Comparison of ENCODE assay signal across 24 cellular contexts in the genomic region with DNA sequence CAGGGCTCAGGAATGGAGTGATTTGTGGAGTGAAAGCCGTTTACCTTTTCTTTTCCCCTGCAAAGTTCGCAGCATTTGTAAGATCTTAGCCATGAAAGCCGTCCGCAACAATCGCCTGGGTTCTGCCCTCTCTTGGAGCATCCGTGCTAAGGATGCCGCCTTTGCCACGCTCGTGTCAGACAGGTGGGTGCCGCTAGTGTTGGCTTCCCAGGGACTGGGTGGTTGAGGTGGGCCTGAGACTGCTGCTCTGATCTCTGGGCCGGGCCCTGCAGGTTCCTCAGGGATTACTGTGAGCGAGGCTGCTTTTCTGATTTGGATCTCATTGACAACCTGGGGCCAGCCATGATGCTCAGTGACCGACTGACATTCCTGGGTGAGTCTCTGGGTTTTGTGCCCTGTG. TPM values are rescaled to one million over a fixed set of nuclear protein-coding genes. Genes with fewer than 3 reads are reported as not detected.
DNase-seq lines count a peak whose midpoint lies in the region; ATAC-seq, FAIRE-seq and TF ChIP-seq lines count a peak whose summit lies in the region.
"Had no signal": no experiment of that assay in that cellular context is flagged by ENCODE, and none has a peak within 500 bp of the region (broad histone marks: within the 10 kb centered on the region; RNA-seq: fewer than 3 reads in every experiment).

No MANE protein-coding gene starts in this region.

- CTCF ChIA-PET in GM10248 (lab: Yijun Ruan, JAX), result interaction anchor here (1.4 to 13.5 kb wide), 2 partner anchors 7 to 38 kb away, joined by 4 to 87 read pairs; a partner anchor contains a TSS

- H3K27ac ChIP-seq in kidney (ENCODE audit: low read depth in 2 of 2, low read length in 2 of 2), result no peak overlapping the region
- H3K27ac ChIP-seq: A549, C4-2B had no signal

- H3K36me3 ChIP-seq in kidney (ENCODE audit: control insufficient read depth in 1 of 2, insufficient read depth in 2 of 2, low read length in 2 of 2), result peaks cover 32 to 66% of the 10 kb centered on the region in 2 donors

- TF ChIP-seq CTCF in GM10248 (IDR thresholded peaks at IDR 0.05; ENCODE audit: control extremely low read depth, extremely low read depth, low read depth, missing control alignments), result no peak
- TF ChIP-seq CTCF in kidney (IDR thresholded peaks at IDR 0.05; ENCODE audit: borderline replicate concordance, extremely low read depth, insufficient read depth), result no peak

- peaks cover 100% of the 10 kb centered on the region for H3K36me3 Mint-ChIP-seq in stimulated activated effector memory CD8-positive, alpha-beta T cell treated with anti-CD3 and anti-CD28 coated beads, Interleukin-12 subunit alpha, Interleukin-12 subunit beta, amount 100 ng/mL, for 72 hours

- DNase-seq in GM10248 (ENCODE audit: extremely low spot score) (peak; percentile 9), kidney (peak; percentile 62), NCI-H69 (lab: John Stamatoyannopoulos, UW) (no peak), NCI-H1105 (lab: John Stamatoyannopoulos, UW) (no peak)
- DNase-seq in stimulated activated effector memory CD8-positive, alpha-beta T cell treated with anti-CD3 and anti-CD28 coated beads, Interleukin-12 subunit alpha, Interleukin-12 subunit beta, amount 100 ng/mL, for 72 hours (ENCODE audit: low spot score in 2 of 2), result no peak
- DNase-seq: 8988T; ACHN; AML-193; BE2C; CD4-positive, CD25-positive, alpha-beta regulatory T cell; CD8-positive, alpha-beta memory T cell; DMS 273 treated with DMSO at 0.1 percent for 48 hours; DMS79; EL; GDM1; GOT3 had no signal

- no peak overlapping the region for H3K4me3 ChIP-seq in kidney (ENCODE audit: low read length in 2 of 2)
- H3K4me3 ChIP-seq: A549, HAP-1 had no signal

- no peak for FAIRE-seq in kidney (lab: Jason Lieb, UNC)
- FAIRE-seq: A549, D721Med, GM12891, GM18507, H54 had no signal

- H3K9me3 ChIP-seq in kidney (ENCODE audit: control insufficient read depth in 1 of 2, low read length in 2 of 2), result no peaks in the 10 kb centered on the region
- H3K9me3 ChIP-seq: A549, BE2C, HAP-1 had no signal

- H3K9me3 Mint-ChIP-seq in stimulated activated effector memory CD8-positive, alpha-beta T cell treated with anti-CD3 and anti-CD28 coated beads, Interleukin-12 subunit alpha, Interleukin-12 subunit beta, amount 100 ng/mL, for 72 hours, result no peaks in the 10 kb centered on the region
- H3K9me3 Mint-ChIP-seq: CD4-positive, CD25-positive, alpha-beta regulatory T cell; CD8-positive, alpha-beta memory T cell had no signal

- intact Hi-C loops in kidney (cut with DNase I), result no loop called here

- no peak for ATAC-seq in stimulated activated effector memory CD8-positive, alpha-beta T cell treated with anti-CD3 and anti-CD28 coated beads, Interleukin-12 subunit alpha, Interleukin-12 subunit beta, amount 100 ng/mL, for 72 hours
- ATAC-seq in HG02798 (IDR thresholded peaks at IDR 0.05; ENCODE audit: poor library complexity, unreplicated experiment), result no peak
- ATAC-seq: A549 had no signal

- POLR2A ChIA-PET in GM10248 (lab: Yijun Ruan, JAX), result no interaction called here

- H3K4me3 Mint-ChIP-seq in stimulated activated effector memory CD8-positive, alpha-beta T cell treated with anti-CD3 and anti-CD28 coated beads, Interleukin-12 subunit alpha, Interleukin-12 subunit beta, amount 100 ng/mL, for 72 hours, result no peak overlapping the region
- H3K4me3 Mint-ChIP-seq: CD4-positive, CD25-positive, alpha-beta regulatory T cell; CD8-positive, alpha-beta memory T cell had no signal

- peak overlapping the region; percentile 34 for H3K27ac Mint-ChIP-seq in stimulated activated effector memory CD8-positive, alpha-beta T cell treated with anti-CD3 and anti-CD28 coated beads, Interleukin-12 subunit alpha, Interleukin-12 subunit beta, amount 100 ng/mL, for 72 hours
- H3K27ac Mint-ChIP-seq: CD4-positive, CD25-positive, alpha-beta regulatory T cell had no signal

- no peaks in the 10 kb centered on the region for H3K4me1 Mint-ChIP-seq in stimulated activated effector memory CD8-positive, alpha-beta T cell treated with anti-CD3 and anti-CD28 coated beads, Interleukin-12 subunit alpha, Interleukin-12 subunit beta, amount 100 ng/mL, for 72 hours
- H3K4me1 Mint-ChIP-seq: CD8-positive, alpha-beta memory T cell had no signal

- H3K4me1 ChIP-seq in kidney (ENCODE audit: control insufficient read depth in 1 of 2, insufficient read depth in 1 of 2, low read depth in 1 of 2, low read length in 2 of 2), result peaks cover 0 to 2% of the 10 kb centered on the region in 2 donors
- H3K4me1 ChIP-seq: A549, BE2C, HAP-1 had no signal

- H3K9ac ChIP-seq in kidney (ENCODE audit: low read length in 2 of 2), result no peak overlapping the region

RNA-seq across cellular contexts. Expression of a gene that starts 27.3 kb away (rescaled TPM):
- total RNA-seq in kidney, result 67.1 TPM
- polyA plus RNA-seq in kidney (ENCODE audit: insufficient read depth, low read depth, low replicate concordance), result 23.9 TPM

RNA-seq across cellular contexts. Expression of a gene that starts 28.6 kb away (rescaled TPM):
- total RNA-seq in kidney, result 49.2 TPM
- polyA plus RNA-seq in kidney (ENCODE audit: insufficient read depth, low read depth, low replicate concordance), result 8.0 TPM

RNA-seq across cellular contexts. Expression of a gene that starts 28.9 kb away (rescaled TPM):
- 46.4 TPM for total RNA-seq in kidney
- polyA plus RNA-seq in kidney (ENCODE audit: insufficient read depth, low read depth, low replicate concordance), result 134 TPM

RNA-seq across cellular contexts. Expression of a gene that starts 38.2 kb away (rescaled TPM):
- total RNA-seq in kidney, result 30.1 TPM
- polyA plus RNA-seq in kidney (ENCODE audit: insufficient read depth, low read depth, low replicate concordance), result 28.2 TPM

RNA-seq across cellular contexts. Expression of a gene that starts 50.0 kb away (rescaled TPM):
- total RNA-seq in kidney, result 315 TPM
- polyA plus RNA-seq in kidney (ENCODE audit: insufficient read depth, low read depth, low replicate concordance), result 279 TPM

Comparison
In these comparisons a context has a peak if more than half of its experiments do, and no peak if none do; other contexts are left out.
1. DNase-seq: peak in GM10248 (single experiment) and kidney (single experiment); none in stimulated activated effector memory CD8-positive, alpha-beta T cell treated with anti-CD3 and anti-CD28 coated beads, Interleukin-12 subunit alpha, Interleukin-12 subunit beta, amount 100 ng/mL, for 72 hours (0 of 2), NCI-H69 (single experiment) and NCI-H1105 (single experiment).